10 cellular contexts compared by ENCODE assay signal in the genomic region with DNA sequence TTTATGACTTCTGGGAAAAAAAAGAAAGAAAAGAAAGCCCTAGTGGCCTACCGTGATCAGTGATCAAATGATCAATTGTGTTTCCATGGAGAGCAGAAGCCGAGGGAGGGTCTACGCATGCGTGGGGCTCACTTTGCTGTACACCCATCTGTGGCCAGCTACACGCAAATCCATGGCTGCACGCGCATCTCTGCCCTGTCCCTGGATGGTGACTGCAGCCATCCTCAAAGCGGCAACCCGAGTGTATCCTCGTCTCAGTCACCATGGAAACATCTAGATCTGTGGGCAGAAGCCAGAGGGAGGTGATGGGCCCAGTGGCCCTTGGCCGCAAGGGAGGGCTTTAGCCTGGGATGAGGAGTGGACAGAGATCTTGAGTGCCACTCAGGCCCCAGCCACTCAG. TPM values are rescaled to one million over a fixed set of nuclear protein-coding genes. Genes with fewer than 3 reads are reported as not detected.
DNase-seq lines count a peak whose midpoint lies in the region; ATAC-seq and TF ChIP-seq lines count a peak whose summit lies in the region.
"Had no signal": no experiment of that assay in that cellular context is flagged by ENCODE, and none has a peak within 500 bp of the region (broad histone marks: within the 10 kb centered on the region; RNA-seq: fewer than 3 reads in every experiment).

No MANE protein-coding gene starts in this region.

- H2AK5ac ChIP-seq in mesenchymal stem cell (ENCODE audit: low read length, severe bottlenecking): no peak overlapping the region

- H2AFZ ChIP-seq in mesenchymal stem cell (ENCODE audit: low read depth, low read length): no peak overlapping the region

- no peak overlapping the region for H2BK15ac ChIP-seq in mesenchymal stem cell (ENCODE audit: low read depth, poor library complexity, severe bottlenecking)

- 40 to 42% methylated on average over 7 to 11 of the region's 11 CpGs for WGBS in body of pancreas, 2 donors
- WGBS in mesenchymal stem cell: 78% methylated on average over 11 of the region's 11 CpGs

- peaks cover 9% of the 10 kb centered on the region for H3K4me1 ChIP-seq in body of pancreas
- H3K4me1 ChIP-seq in mesenchymal stem cell (ENCODE audit: control insufficient read depth, insufficient read depth, low read depth, low read length): peaks cover 10% of the 10 kb centered on the region

- no peak overlapping the region for H3K4me2 ChIP-seq in mesenchymal stem cell (ENCODE audit: low read length, poor library complexity, severe bottlenecking)

- H3K27ac ChIP-seq in body of pancreas (peak overlapping the region in 2 of 4 donors; percentile 78 to 83), mesenchymal stem cell (ENCODE audit: low read length, poor library complexity, severe bottlenecking) (no peak overlapping the region)

- H3K4me3 ChIP-seq in body of pancreas (no peak overlapping the region), mesenchymal stem cell (ENCODE audit: insufficient read depth in 1 of 2, low read depth in 1 of 2, low read length in 2 of 2) (no peak overlapping the region)

- no peak overlapping the region for H3K9ac ChIP-seq in mesenchymal stem cell (ENCODE audit: low read length)

- no peak for TF ChIP-seq CTCF in body of pancreas (IDR thresholded peaks at IDR 0.05)

- no peaks in the 10 kb centered on the region for H3K27me3 ChIP-seq in body of pancreas
- no peaks in the 10 kb centered on the region for H3K27me3 ChIP-seq in mesenchymal stem cell (ENCODE audit: control insufficient read depth in 1 of 2, insufficient read depth in 1 of 2, low read length in 2 of 2)

- no peak overlapping the region for H4K91ac ChIP-seq in mesenchymal stem cell (ENCODE audit: low read length)

- peaks cover 8 to 20% (median 14%) of the 10 kb centered on the region in 5 donors for H3K27me3 Mint-ChIP-seq in naive thymus-derived CD8-positive, alpha-beta T cell
- peaks cover 35% of the 10 kb centered on the region for H3K27me3 Mint-ChIP-seq in stimulated activated memory B cell treated with anti-CD40 and anti-IgM and Interleukin-4, amounts not matched to agents 10 μg/mL and 1 μg/mL and 100 μg/mL, for 72 hours

- peaks cover 12 to 29% (median 17%) of the 10 kb centered on the region in 4 donors for H3K4me1 Mint-ChIP-seq in naive thymus-derived CD8-positive, alpha-beta T cell
- peaks cover 29% of the 10 kb centered on the region for H3K4me1 Mint-ChIP-seq in stimulated activated memory B cell treated with anti-CD40 and anti-IgM and Interleukin-4, amounts not matched to agents 10 μg/mL and 1 μg/mL and 100 μg/mL, for 72 hours

- H2BK5ac ChIP-seq in mesenchymal stem cell (ENCODE audit: low read depth, low read length, poor library complexity, severe bottlenecking): no peak overlapping the region

- no peaks in the 10 kb centered on the region for H3K9me3 ChIP-seq in body of pancreas
- no peaks in the 10 kb centered on the region for H3K9me3 ChIP-seq in mesenchymal stem cell (ENCODE audit: control insufficient read depth, low read length)

- TF ChIP-seq POLR2A in body of pancreas (IDR thresholded peaks at IDR 0.05): no peak

- ATAC-seq in body of pancreas: peak; percentile 29
- ATAC-seq in naive thymus-derived CD8-positive, alpha-beta T cell: no peak
- ATAC-seq in stimulated activated memory B cell treated with anti-CD40 and anti-IgM and Interleukin-4, amounts not matched to agents 10 μg/mL and 1 μg/mL and 100 μg/mL, for 72 hours: no peak

- peak overlapping the region in 2 of 10 donors; percentile 14 to 64 for H3K27ac Mint-ChIP-seq in naive thymus-derived CD8-positive, alpha-beta T cell
- H3K27ac Mint-ChIP-seq in stimulated activated memory B cell treated with anti-CD40 and anti-IgM and Interleukin-4, amounts not matched to agents 10 μg/mL and 1 μg/mL and 100 μg/mL, for 72 hours: no peak overlapping the region

- H3K79me1 ChIP-seq in mesenchymal stem cell (replicated peaks; ENCODE audit: low read length, poor library complexity, severe bottlenecking): peaks cover 4% of the 10 kb centered on the region

- H3K14ac ChIP-seq in mesenchymal stem cell (ENCODE audit: low read length in 2 of 2): no peak overlapping the region

- H2BK120ac ChIP-seq in mesenchymal stem cell (ENCODE audit: low read depth, low read length): no peak overlapping the region

- H3K4me3 Mint-ChIP-seq in naive thymus-derived CD8-positive, alpha-beta T cell: peak overlapping the region; percentile 4 to 94 (median 60)
- no peak overlapping the region for H3K4me3 Mint-ChIP-seq in stimulated activated memory B cell treated with anti-CD40 and anti-IgM and Interleukin-4, amounts not matched to agents 10 μg/mL and 1 μg/mL and 100 μg/mL, for 72 hours

- no peak overlapping the region for H4K8ac ChIP-seq in mesenchymal stem cell (ENCODE audit: low read length)

- no peak overlapping the region for H2BK12ac ChIP-seq in mesenchymal stem cell (ENCODE audit: low read length in 2 of 2)

- POLR2A ChIA-PET in naive thymus-derived CD8-positive, alpha-beta T cell (lab: Charles Lee): no interaction called here

- intact Hi-C loops in body of pancreas (cut with DNase I): no loop called here

- H3K36me3 ChIP-seq in body of pancreas (replicated peaks in 1 of 2; ENCODE audit: insufficient read depth in 1 of 2, low read depth in 2 of 2) (no peaks in the 10 kb centered on the region), mesenchymal stem cell (ENCODE audit: control insufficient read depth in 1 of 2, insufficient read depth in 2 of 2, low read depth in 1 of 2, low read length in 2 of 2) (peaks cover 6 to 8% of the 10 kb centered on the region in 2 experiments)

- peak; percentile 27 for DNase-seq in COLO668 (lab: John Stamatoyannopoulos, UW; ENCODE audit: unreplicated experiment)
- peak; percentile 86 for DNase-seq in NCI-H146 (lab: John Stamatoyannopoulos, UW)
- DNase-seq in body of pancreas: peak; percentile 73 to 87 (median 76)
- DNase-seq in naive thymus-derived CD8-positive, alpha-beta T cell: no peak
- DNase-seq in mesenchymal stem cell: no peak
- DNase-seq in activated gamma-delta T cell (lab: John Stamatoyannopoulos, UW): no peak
- DNase-seq in dedifferentiated amniotic fluid mesenchymal stem cell (ENCODE audit: extremely low spot score): no peak

- no peak overlapping the region for H3K23ac ChIP-seq in mesenchymal stem cell (ENCODE audit: low read length in 2 of 2)

- no peak overlapping the region for H3K4ac ChIP-seq in mesenchymal stem cell (ENCODE audit: low read depth in 1 of 2, low read length in 2 of 2)

- H3K9me3 Mint-ChIP-seq in naive thymus-derived CD8-positive, alpha-beta T cell: no peaks in the 10 kb centered on the region
- no peaks in the 10 kb centered on the region for H3K9me3 Mint-ChIP-seq in stimulated activated memory B cell treated with anti-CD40 and anti-IgM and Interleukin-4, amounts not matched to agents 10 μg/mL and 1 μg/mL and 100 μg/mL, for 72 hours

- H3K18ac ChIP-seq in mesenchymal stem cell (ENCODE audit: low read depth in 1 of 2, low read length in 2 of 2): no peak overlapping the region

- H3K36me3 Mint-ChIP-seq in naive thymus-derived CD8-positive, alpha-beta T cell: no peaks in the 10 kb centered on the region
- H3K36me3 Mint-ChIP-seq in stimulated activated memory B cell treated with anti-CD40 and anti-IgM and Interleukin-4, amounts not matched to agents 10 μg/mL and 1 μg/mL and 100 μg/mL, for 72 hours: peaks cover 10% of the 10 kb centered on the region

RNA-seq across cellular contexts. Expression of gene ULBP3, which starts 0.8 kb away (rescaled TPM):
- under 1 TPM in 1 of 2 donors, not detected in 1; 0.78 TPM for total RNA-seq in body of pancreas
- under 1 TPM in 1 of 2 experiments, not detected in 1; 0.93 TPM for total RNA-seq in naive thymus-derived CD8-positive, alpha-beta T cell
- polyA plus RNA-seq in naive thymus-derived CD8-positive, alpha-beta T cell: 1 to 10 TPM in 1 of 3 donors, under 1 TPM in 1, not detected in 1; 0.40 to 1.3 TPM
- polyA plus RNA-seq in mesenchymal stem cell (2013, experiment 1 of 2): 9.7 TPM
- polyA plus RNA-seq in mesenchymal stem cell (2013, experiment 2 of 2): 9.8 TPM

RNA-seq across cellular contexts. Expression of gene RAET1L, which starts 44.4 kb away (rescaled TPM):
- not detected for total RNA-seq in body of pancreas
- not detected for total RNA-seq in naive thymus-derived CD8-positive, alpha-beta T cell
- not detected for polyA plus RNA-seq in naive thymus-derived CD8-positive, alpha-beta T cell
- polyA plus RNA-seq in mesenchymal stem cell (2013, experiment 1 of 2): not detected
- polyA plus RNA-seq in mesenchymal stem cell (2013, experiment 2 of 2): not detected
- total RNA-seq: subcutaneous adipose tissue had no signal
- polyA plus RNA-seq: small intestine had no signal

Comparison
In these comparisons a context has a peak if more than half of its experiments do, and no peak if none do; other contexts are left out.
1. DNase-seq: peak in COLO668 (single experiment), NCI-H146 (single experiment) and body of pancreas (4 of 4); none in naive thymus-derived CD8-positive, alpha-beta T cell (0 of 10), mesenchymal stem cell (single experiment), activated gamma-delta T cell (single experiment) and dedifferentiated amniotic fluid mesenchymal stem cell (single experiment).